ENCODE assay signal across 13 cellular contexts in genomic region chr16:68128577-68129305, GRCh38. TPM values are rescaled to one million over a fixed set of nuclear protein-coding genes. Genes with fewer than 3 reads are reported as not detected.
DNase-seq lines count a peak whose midpoint lies in the region; ATAC-seq, FAIRE-seq and TF ChIP-seq lines count a peak whose summit lies in the region.
"Had no signal": no experiment of that assay in that cellular context is flagged by ENCODE, and none has a peak within 500 bp of the region (broad histone marks: within the 10 kb centered on the region; RNA-seq: fewer than 3 reads in every experiment).

No MANE protein-coding gene starts in this region.

- TF ChIP-seq POLR2A in GM12891 (IDR thresholded peaks at IDR 0.05; ENCODE audit: low read depth, low read length), result no peak

- intact Hi-C loops in activated CD8-positive, alpha-beta T cell treated with anti-CD3 and anti-CD28 coated beads for 36 hours (cut with micrococcal nuclease), result loop anchor here (5.0 kb wide), 1 partner anchor 36 kb away; no protein-coding TSS in a partner anchor
- intact Hi-C loops in left cardiac atrium (cut with DNase I), result no loop called here

- POLR2A ChIA-PET in activated CD8-positive, alpha-beta T cell treated with anti-CD3 and anti-CD28 coated beads for 36 hours (lab: Charles Lee), result no interaction called here

- H3K27me3 Mint-ChIP-seq in activated CD8-positive, alpha-beta T cell treated with anti-CD3 and anti-CD28 coated beads for 36 hours, result no peaks in the 10 kb centered on the region

- peaks cover 40% of the 10 kb centered on the region for H3K36me3 Mint-ChIP-seq in activated CD8-positive, alpha-beta T cell treated with anti-CD3 and anti-CD28 coated beads for 36 hours (ENCODE audit: low read depth)

- no peak for ATAC-seq in activated CD8-positive, alpha-beta T cell treated with anti-CD3 and anti-CD28 coated beads for 36 hours
- ATAC-seq in left cardiac atrium, result peak; percentile 21 to 41
- ATAC-seq: activated CD4-positive, CD25-positive, alpha-beta regulatory T cell treated with anti-CD3 and anti-CD28 coated beads, Interleukin-2, amount 50 U/mL, for 24 hours; HCT116; stimulated activated naive CD8-positive, alpha-beta T cell treated with anti-CD3 and anti-CD28 coated beads, Interleukin-15, Interleukin-2, amounts not matched to agents 100 U/mL and 50 U/mL, for 24 hours had no signal

- no peak for FAIRE-seq in GM12891 (lab: Jason Lieb, UNC)

- H3K27ac Mint-ChIP-seq in activated CD8-positive, alpha-beta T cell treated with anti-CD3 and anti-CD28 coated beads for 36 hours, result peak overlapping the region; percentile 53

- CTCF ChIA-PET in activated CD8-positive, alpha-beta T cell treated with anti-CD3 and anti-CD28 coated beads for 36 hours (lab: Charles Lee), result interaction anchor here (1.6 kb wide), 1 partner anchor 12 kb away, joined by 10 read pairs; no protein-coding TSS in a partner anchor

- DNase-seq in GM12891 (ENCODE audit: insufficient read length, low spot score) (no peak), left cardiac atrium (no peak), renal cortical epithelial cell (ENCODE audit: low read depth) (peak; percentile 87), NCI-H128 (lab: John Stamatoyannopoulos, UW; ENCODE audit: unreplicated experiment) (no peak), nucleus accumbens (lab: John Stamatoyannopoulos, UW) (no peak), NCI-H446 treated with DMSO at 0.1 percent for 48 hours (lab: John Stamatoyannopoulos, UW) (no peak)
- DNase-seq in activated CD8-positive, alpha-beta T cell treated with anti-CD3 and anti-CD28 coated beads for 36 hours, result no peak
- DNase-seq: erythroblast; NCI-H1436; stimulated activated CD4-positive, alpha-beta T cell treated with anti-CD3 and anti-CD28 coated beads, Interleukin-12 subunit alpha, Interleukin-12 subunit beta, amount 100 ng/mL, for 4 hours; stimulated activated naive CD8-positive, alpha-beta T cell treated with anti-CD3 and anti-CD28 coated beads, Interleukin-15, Interleukin-2, amounts not matched to agents 100 U/mL and 50 U/mL, for 24 hours had no signal

- no peaks in the 10 kb centered on the region for H3K9me3 Mint-ChIP-seq in activated CD8-positive, alpha-beta T cell treated with anti-CD3 and anti-CD28 coated beads for 36 hours

- no peak overlapping the region for H3K4me3 Mint-ChIP-seq in activated CD8-positive, alpha-beta T cell treated with anti-CD3 and anti-CD28 coated beads for 36 hours

- peaks cover 65% of the 10 kb centered on the region for H3K4me1 Mint-ChIP-seq in activated CD8-positive, alpha-beta T cell treated with anti-CD3 and anti-CD28 coated beads for 36 hours (ENCODE audit: low read depth)

- no peak for TF ChIP-seq CTCF in activated CD8-positive, alpha-beta T cell treated with anti-CD3 and anti-CD28 coated beads for 36 hours (IDR thresholded peaks at IDR 0.05)

TF ChIP-seq in GM12891, 5 proteins besides CTCF, POLR2A, EP300 and RAD21:
- 0 out of 2 replicates have a peak, but pooled peaks have one; percentile 25 for TF ChIP-seq SPI1 (IDR thresholded peaks at IDR 0.05; ENCODE audit: low read depth, low read length)
- TF ChIP-seq TAF1 (IDR thresholded peaks at IDR 0.05; ENCODE audit: low read depth, low read length), result no peak
- no peak for TF ChIP-seq POLR2AphosphoS5 (IDR thresholded peaks at IDR 0.05; ENCODE audit: low read depth, low read length)

RNA-seq across cellular contexts. Expression of gene NFATC3, which starts 43.6 kb away (rescaled TPM):
- polyA plus RNA-seq in GM12891 (2012; ENCODE audit: low read depth, missing spikeins), result 8.3 TPM
- total RNA-seq in activated CD8-positive, alpha-beta T cell treated with anti-CD3 and anti-CD28 coated beads for 36 hours, result 100 to 1,000 TPM; 102 to 104 TPM
- total RNA-seq in left cardiac atrium, result 10 to 100 TPM; 25.9 to 28.9 TPM
- total RNA-seq in renal cortical epithelial cell, result 6.1 and 17.4 TPM in 2 replicates
